In the genomic region with DNA sequence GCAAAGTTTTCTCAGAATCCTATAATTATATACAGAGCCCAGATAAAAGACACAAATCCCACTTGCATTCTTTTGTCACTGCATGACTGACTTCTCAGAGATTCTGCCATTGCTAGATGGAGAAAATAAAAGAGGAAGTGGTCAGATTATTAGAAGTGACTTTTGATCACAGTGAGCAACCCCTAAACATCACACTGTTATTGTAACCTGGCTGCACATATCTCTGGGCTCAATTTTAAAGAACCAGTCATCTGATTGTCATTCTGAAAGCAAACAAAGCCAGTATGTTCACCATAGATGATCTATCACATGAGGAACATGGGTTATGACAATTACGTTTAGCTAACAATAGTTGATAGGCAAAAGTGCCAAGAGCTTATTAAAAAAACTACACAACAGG, we compare ENCODE assay signal across 16 cellular contexts. TPM values are rescaled to one million over a fixed set of nuclear protein-coding genes. Genes with fewer than 3 reads are reported as not detected.
DNase-seq lines count a peak whose midpoint lies in the region; ATAC-seq and TF ChIP-seq lines count a peak whose summit lies in the region.
"Had no signal": no experiment of that assay in that cellular context is flagged by ENCODE, and none has a peak within 500 bp of the region (broad histone marks: within the 10 kb centered on the region; RNA-seq: fewer than 3 reads in every experiment).

No MANE protein-coding gene starts in this region.

- no peak overlapping the region for H3K27ac ChIP-seq in CD4-positive, alpha-beta T cell (ENCODE audit: low read depth, low read length)
- H3K27ac ChIP-seq: heart right ventricle had no signal

- ATAC-seq in HG03469 (IDR thresholded peaks at IDR 0.05; ENCODE audit: unreplicated experiment) (peak; percentile 53), HG03139 (IDR thresholded peaks at IDR 0.05; ENCODE audit: unreplicated experiment) (no peak)
- no peak for ATAC-seq in activated T-helper 17 cell treated with anti-CD3 and anti-CD28 coated beads, Interleukin-2, amount 50 U/mL, for 72 hours (replicated peaks)
- no peak for ATAC-seq in CD4-positive, alpha-beta T cell (ENCODE audit: poor library complexity)
- ATAC-seq: heart right ventricle, WTC11 had no signal

- no peak for TF ChIP-seq CTCF in CD4-positive, alpha-beta T cell (IDR thresholded peaks at IDR 0.05)

- H3K4me1 Mint-ChIP-seq in activated T-helper 17 cell treated with anti-CD3 and anti-CD28 coated beads, Interleukin-2, amount 50 U/mL, for 72 hours = no peaks in the 10 kb centered on the region
- peaks cover 4% of the 10 kb centered on the region for H3K4me1 Mint-ChIP-seq in CD4-positive, alpha-beta T cell (ENCODE audit: low read depth)
- H3K4me1 Mint-ChIP-seq: brain, WTC11 had no signal

- H3K36me3 Mint-ChIP-seq in activated T-helper 17 cell treated with anti-CD3 and anti-CD28 coated beads, Interleukin-2, amount 50 U/mL, for 72 hours (ENCODE audit: low read depth) = peaks cover 29% of the 10 kb centered on the region
- H3K36me3 Mint-ChIP-seq in CD4-positive, alpha-beta T cell (ENCODE audit: low read depth) = peaks cover 50% of the 10 kb centered on the region

- CTCF ChIA-PET in CD4-positive, alpha-beta T cell (lab: Charles Lee) = interaction anchor here (1.5 kb wide), 1 partner anchor 151 kb away, joined by 3 read pairs; no protein-coding TSS in a partner anchor

- H3K4me3 Mint-ChIP-seq in activated T-helper 17 cell treated with anti-CD3 and anti-CD28 coated beads, Interleukin-2, amount 50 U/mL, for 72 hours = no peak overlapping the region
- H3K4me3 Mint-ChIP-seq in CD4-positive, alpha-beta T cell = no peak overlapping the region
- H3K4me3 Mint-ChIP-seq: brain, WTC11 had no signal

- intact Hi-C loops in CD4-positive, alpha-beta T cell (cut with DNase I, micrococcal nuclease) = loop anchor here in 1 of 2 experiments (10.0 kb wide), 1 partner anchor 497 kb away; no protein-coding TSS in a partner anchor

- peak overlapping the region; percentile 30 for H3K27ac Mint-ChIP-seq in activated T-helper 17 cell treated with anti-CD3 and anti-CD28 coated beads, Interleukin-2, amount 50 U/mL, for 72 hours
- H3K27ac Mint-ChIP-seq in CD4-positive, alpha-beta T cell = no peak overlapping the region
- H3K27ac Mint-ChIP-seq: brain, WTC11 had no signal

- H3K27me3 Mint-ChIP-seq in activated T-helper 17 cell treated with anti-CD3 and anti-CD28 coated beads, Interleukin-2, amount 50 U/mL, for 72 hours = no peaks in the 10 kb centered on the region
- no peaks in the 10 kb centered on the region for H3K27me3 Mint-ChIP-seq in CD4-positive, alpha-beta T cell
- H3K27me3 Mint-ChIP-seq: brain had no signal

- no peaks in the 10 kb centered on the region for H3K9me3 Mint-ChIP-seq in activated T-helper 17 cell treated with anti-CD3 and anti-CD28 coated beads, Interleukin-2, amount 50 U/mL, for 72 hours
- H3K9me3 Mint-ChIP-seq in CD4-positive, alpha-beta T cell = no peaks in the 10 kb centered on the region
- H3K9me3 Mint-ChIP-seq: brain had no signal

- H3K27me3 ChIP-seq in CD4-positive, alpha-beta T cell (ENCODE audit: control insufficient read depth, insufficient read depth, low read length) = no peaks in the 10 kb centered on the region
- H3K27me3 ChIP-seq: heart right ventricle had no signal

- DNase-seq in NOMO-1 treated with DMSO at 0.1 percent for 48 hours (lab: John Stamatoyannopoulos, UW; ENCODE audit: unreplicated experiment) (peak; percentile 30), NOMO-1 treated with dmso at 0.1 percent for 144 hours (lab: John Stamatoyannopoulos, UW; ENCODE audit: unreplicated experiment) (no peak), SKM-1 (lab: John Stamatoyannopoulos, UW; ENCODE audit: unreplicated experiment) (no peak), G401 (ENCODE audit: low spot score) (no peak)
- no peak for DNase-seq in CD4-positive, alpha-beta T cell
- DNase-seq: 8988T, DMS 273 treated with DMSO at 0.1 percent for 48 hours, heart right ventricle, NCI-H524 treated with DMSO at 0.1 percent for 48 hours, SHP77 treated with DMSO at 0.1 percent for 48 hours, substantia nigra had no signal

- in situ Hi-C loops in G401 (cut with HindIII; ENCODE audit: low sequenced_read_pairs) = no loop called here

- H3K9me3 ChIP-seq in CD4-positive, alpha-beta T cell (ENCODE audit: control insufficient read depth, low read length) = no peaks in the 10 kb centered on the region
- H3K9me3 ChIP-seq: heart right ventricle had no signal

- POLR2A ChIA-PET in CD4-positive, alpha-beta T cell (lab: Charles Lee) = no interaction called here

RNA-seq across cellular contexts. Expression of a gene that starts 47.8 kb away (rescaled TPM):
- 100 to 1,000 TPM in 1 of 2 donors, 10 to 100 TPM in 1; 93.4 to 103 TPM for total RNA-seq in activated T-helper 17 cell treated with anti-CD3 and anti-CD28 coated beads, Interleukin-2, amount 50 U/mL, for 72 hours
- total RNA-seq in CD4-positive, alpha-beta T cell = 10 to 100 TPM; 93.1 to 95.9 TPM
- total RNA-seq in G401 (2014; rRNA removed; shearing (Covaris generic)) = 184 and 226 TPM in 2 replicates
